Comparison of ENCODE assay signal across 23 cellular contexts in genomic region chr11:123460006-123460700, GRCh38.
"Had no signal": no experiment of that assay in that cellular context is flagged by ENCODE, and none has a peak within 500 bp of the region (broad histone marks: within the 10 kb centered on the region; RNA-seq: fewer than 3 reads in every experiment).

No MANE protein-coding gene starts in this region.

- H3K4me3 ChIP-seq: body of pancreas, left lung, mucosa of descending colon, right lobe of liver, skin epidermis, tibial artery had no signal

- H3K4me1 ChIP-seq: parathyroid adenoma, right lobe of liver, tibial artery had no signal

- H3K27me3 ChIP-seq: body of pancreas, left lung, right lobe of liver had no signal

- H3K36me3 ChIP-seq: left lung, right lobe of liver, tibial artery had no signal

- DNase-seq: activated B cell treated with CpG ODN at 0.5 μM for 24 hours; activated CD4-positive, alpha-beta T cell treated with anti-CD3 and anti-CD28 coated beads for 4 hours; activated CD4-positive, alpha-beta T cell treated with anti-CD3 and anti-CD28 coated beads, Interleukin-2, amount 50 U/mL, for 48 hours; activated effector memory CD4-positive, alpha-beta T cell treated with anti-CD3 and anti-CD28 coated beads, Interleukin-2, amount 50 U/mL, for 16 hours; activated naive CD4-positive, alpha-beta T cell treated with anti-CD3 and anti-CD28 coated beads, Interleukin-2, amount 10 ng/mL, durations not matched to agents 7 days and 5 days; activated T-cell treated with anti-CD3 and anti-CD28 coated beads, Interleukin-2, amount 50 U/mL, for 72 hours; body of pancreas; central memory CD4-positive, alpha-beta T cell; effector memory CD4-positive, alpha-beta T cell; foreskin melanocyte; hippocampal formation; kidney glomerular epithelial cell; left lung; mucosa of descending colon; nephron progenitor cell; right lobe of liver; stimulated activated CD4-positive, alpha-beta T cell treated with anti-CD3 and anti-CD28 coated beads, Interleukin-1b, Interleukin-23, amount 100 ng/mL, for 48 hours; stimulated activated naive CD8-positive, alpha-beta T cell treated with anti-CD3 and anti-CD28 coated beads, Interleukin-15, amount 100 ng/mL, for 72 hours; T-helper 17 cell; tibial artery had no signal

- ATAC-seq: activated T-cell treated with anti-CD3 and anti-CD28 coated beads, Interleukin-2, amount 50 U/mL, for 72 hours; body of pancreas; left lung; mucosa of descending colon; stimulated activated effector memory CD8-positive, alpha-beta T cell treated with anti-CD3 and anti-CD28 coated beads, Interleukin-12 subunit alpha, Interleukin-12 subunit beta, amount 100 ng/mL, for 72 hours; stimulated activated naive CD8-positive, alpha-beta T cell treated with anti-CD3 and anti-CD28 coated beads, Interleukin-15, amount 100 ng/mL, for 72 hours; T-helper 17 cell had no signal

- H3K9me3 ChIP-seq: body of pancreas, left lung, mucosa of descending colon, right lobe of liver, tibial artery had no signal

- H3K27ac ChIP-seq: body of pancreas, left lung, parathyroid adenoma, right lobe of liver, skin epidermis, tibial artery had no signal
